8 cellular contexts compared by ENCODE assay signal in genomic region chr14:69610859-69611263, GRCh38. TPM values are rescaled to one million over a fixed set of nuclear protein-coding genes. Genes with fewer than 3 reads are reported as not detected.
DNase-seq lines count a peak whose midpoint lies in the region; FAIRE-seq and TF ChIP-seq lines count a peak whose summit lies in the region.

No MANE protein-coding gene starts in this region.

- 0 out of 2 replicates have a peak, but pooled peaks cover 2% of the 10 kb centered on the region for H3K79me2 ChIP-seq in H9 (ENCODE audit: insufficient read depth, low read length)

- H3T11ph ChIP-seq in H9 (ENCODE audit: low read length): no peak overlapping the region

- intact Hi-C loops in adrenal gland (cut with DNase I): no loop called here

- no peak for FAIRE-seq in D721Med (lab: Jason Lieb, UNC)

- peaks cover 11% of the 10 kb centered on the region for H3K23me2 ChIP-seq in H9 (ENCODE audit: insufficient read length, low read depth, low read length, poor library complexity, severe bottlenecking)

- WGBS in H9 (ENCODE audit: extremely low coverage, insufficient read length, low lambda C conversion rate): no CpG with 5 or more reads among the region's 10 CpGs
- 3 to 9% (median 9%) methylated on average over 10 of the region's 10 CpGs for whole genome bisulfite sequencing in adrenal gland, 4 donors
- WGBS in suprapubic skin: 4% methylated on average over 10 of the region's 10 CpGs

- no peaks in the 10 kb centered on the region; a peak in 1 of 7 replicates for H3K36me3 Mint-ChIP-seq in H9 (ENCODE audit: insufficient read depth in 1 of 3, low read depth in 3 of 3)

- H3K9me3 ChIP-seq in H9 (ENCODE audit: control insufficient read depth, low read depth, low read length) (no peaks in the 10 kb centered on the region), adrenal gland (replicated peaks in 1 of 3) (no peaks in the 10 kb centered on the region), suprapubic skin (no peaks in the 10 kb centered on the region)

- H4K5ac ChIP-seq in H9 (ENCODE audit: insufficient read length, low read depth, low read length): no peak overlapping the region

- no peak for TF ChIP-seq EP300 in suprapubic skin (IDR thresholded peaks at IDR 0.05)

- no peaks in the 10 kb centered on the region for H3K79me1 ChIP-seq in H9 (ENCODE audit: insufficient read depth, low read depth, low read length, poor library complexity, severe bottlenecking)

- no peak overlapping the region for H2BK5ac ChIP-seq in H9 (ENCODE audit: insufficient read length, low read length)

- no peak overlapping the region for H2BK15ac ChIP-seq in H9 (ENCODE audit: low read depth, low read length)

- no peak for TF ChIP-seq POLR2A in adrenal gland (IDR thresholded peaks at IDR 0.05)
- no peak for TF ChIP-seq POLR2A in suprapubic skin (IDR thresholded peaks at IDR 0.05)

- no peak overlapping the region for H4K8ac ChIP-seq in H9 (replicated peaks; ENCODE audit: insufficient read length, low read depth, low read length)

- TF ChIP-seq CTCF in H9 (conservative IDR thresholded peaks at IDR 0.05) (no peak), adrenal gland (IDR thresholded peaks at IDR 0.05) (no peak), suprapubic skin (IDR thresholded peaks at IDR 0.05) (no peak), D721Med (IDR thresholded peaks at IDR 0.05; ENCODE audit: insufficient read depth, missing control alignments) (no peak)

- peaks cover 12% of the 10 kb centered on the region for H3K27me3 Mint-ChIP-seq in H9 (ENCODE audit: low read depth)

- peak overlapping the region; percentile 76 to 88 for H3K4me3 Mint-ChIP-seq in H9

- no peak overlapping the region for H3K56ac ChIP-seq in H9 (ENCODE audit: insufficient read length, low read depth, low read length)

- in situ Hi-C loops in ACHN (cut with HindIII; ENCODE audit: low pct_ligation_motif_present, low pct_unique_long_range_greater_than_20kb, low sequenced_read_pairs): no loop called here

- no peak overlapping the region for H2AFZ ChIP-seq in H9 (ENCODE audit: low read length)

- no peak overlapping the region for H4K91ac ChIP-seq in H9 (ENCODE audit: insufficient read length, low read depth, low read length)

- peak overlapping the region; percentile 25 to 93 (median 87); a peak in 5 of 7 replicates for H3K27ac Mint-ChIP-seq in H9

- no peak overlapping the region for H3K4ac ChIP-seq in H9 (ENCODE audit: low read depth, low read length)

- no peak overlapping the region for H3K14ac ChIP-seq in H9 (ENCODE audit: insufficient read depth, low read length)

- peak; percentile 35 for DNase-seq in ACHN
- DNase-seq in H9: no peak
- peak in 5 of 7 donors; percentile 28 to 65 (median 56) for DNase-seq in adrenal gland
- DNase-seq in iris pigment epithelial cell (ENCODE audit: low read depth): peak; percentile 34
- DNase-seq in suprapubic skin (ENCODE audit: low spot score in 2 of 2): no peak
- DNase-seq in NCI-H2029 (lab: John Stamatoyannopoulos, UW): no peak
- DNase-seq in D721Med (ENCODE audit: insufficient read length, low spot score): no peak
- no peak for DNase-seq in SK-N-DZ (ENCODE audit: low spot score)

- H3K36me3 ChIP-seq in adrenal gland (replicated peaks in 1 of 2) (no peaks in the 10 kb centered on the region), suprapubic skin (no peaks in the 10 kb centered on the region)

- H3K27me3 ChIP-seq in H9 (ENCODE audit: insufficient read depth, low read length) (no peaks in the 10 kb centered on the region; the same call in 1 of the 2 replicates), adrenal gland (no peaks in the 10 kb centered on the region), suprapubic skin (no peaks in the 10 kb centered on the region)

- no peak overlapping the region for H2BK20ac ChIP-seq in H9 (ENCODE audit: low read depth, low read length, poor library complexity, severe bottlenecking)

- H3K18ac ChIP-seq in H9 (ENCODE audit: insufficient read length, low read depth, low read length): no peak overlapping the region

- peak overlapping the region in 3 of 4 donors; percentile 14 to 90 (median 31) for H3K4me3 ChIP-seq in adrenal gland
- peak overlapping the region; percentile 81 for H3K4me3 ChIP-seq in suprapubic skin

- no peaks in the 10 kb centered on the region for H4K20me1 ChIP-seq in H9 (ENCODE audit: control insufficient read depth, insufficient read depth, insufficient read length)

- H3K4me1 ChIP-seq in H9 (ENCODE audit: insufficient read depth, low read length): no peaks in the 10 kb centered on the region
- H3K4me1 ChIP-seq in adrenal gland (replicated peaks in 1 of 2): peaks cover 31 to 54% of the 10 kb centered on the region in 2 donors
- H3K4me1 ChIP-seq in suprapubic skin: peaks cover 49% of the 10 kb centered on the region

- no peak overlapping the region for H2AK5ac ChIP-seq in H9 (ENCODE audit: insufficient read length, low read length)

- H2BK120ac ChIP-seq in H9 (ENCODE audit: low read depth, low read length, poor library complexity, severe bottlenecking): no peak overlapping the region

- H3K9ac ChIP-seq in H9 (ENCODE audit: extremely low read depth, insufficient read length, low read length): peak overlapping the region; percentile 2

- peaks cover 32 to 43% of the 10 kb centered on the region in 2 experiments for H3K4me1 Mint-ChIP-seq in H9

- no peak overlapping the region for H3K23ac ChIP-seq in H9 (ENCODE audit: insufficient read length, low read depth, low read length)

- peak overlapping the region; percentile 53 for H3K4me2 ChIP-seq in H9 (ENCODE audit: insufficient read depth, insufficient read length, low read length)

- H3K27ac ChIP-seq in H9 (ENCODE audit: insufficient read length, low read depth, low read length) (no peak overlapping the region), adrenal gland (peak overlapping the region; percentile 65 to 100 (median 78)), suprapubic skin (peak overlapping the region; percentile 97)

- no peaks in the 10 kb centered on the region for H3K9me3 Mint-ChIP-seq in H9

- no peak overlapping the region for H2BK12ac ChIP-seq in H9 (ENCODE audit: insufficient read length, low read depth, low read length)

RNA-seq across cellular contexts. Expression of gene SUSD6, which starts 0.5 kb away (rescaled TPM):
- 3.6 and 3.7 TPM in 2 replicates for total RNA-seq in H9 (2021)
- 10 to 100 TPM; 33.3 to 75.5 (median 52.0) TPM for total RNA-seq in adrenal gland
- 10 to 100 TPM in 1 of 3 donors, 1 to 10 TPM in 2; 7.8 to 22.8 (median 9.3) TPM for polyA plus RNA-seq in adrenal gland
- total RNA-seq in suprapubic skin: 10 to 100 TPM; 45.1 to 60.4 (median 56.7) TPM
- 1.9 and 2.3 TPM in 2 replicates for polyA plus RNA-seq in SK-N-DZ (2014; cell fraction: cytosol; rRNA removed)
- 1.8 and 6.1 TPM in 2 replicates for polyA plus RNA-seq in SK-N-DZ (2014; cell fraction: nucleus; rRNA removed)

RNA-seq across cellular contexts. Expression of gene CCDC177, which starts 36.2 kb away (rescaled TPM):
- 6.1 and 6.2 TPM in 2 replicates for total RNA-seq in H9 (2021)
- total RNA-seq in adrenal gland: under 1 TPM in 6 of 8 donors, not detected in 2; 0.04 to 0.61 (median 0.34) TPM
- under 1 TPM in 2 of 3 donors, not detected in 1; 0.07 to 0.40 TPM for polyA plus RNA-seq in adrenal gland
- total RNA-seq in suprapubic skin: under 1 TPM in 2 of 4 donors, not detected in 2; 0.13 to 0.34 TPM
- polyA plus RNA-seq in SK-N-DZ (2014; cell fraction: cytosol; rRNA removed): 5.1 and 7.3 TPM in 2 replicates
- 4.1 and 4.8 TPM in 2 replicates for polyA plus RNA-seq in SK-N-DZ (2014; cell fraction: nucleus; rRNA removed)

Comparison
In these comparisons a context has a peak if more than half of its experiments do, and no peak if none do; other contexts are left out.
1. DNase-seq: peak in ACHN (single experiment), adrenal gland (5 of 7) and iris pigment epithelial cell (single experiment); none in H9 (single experiment), suprapubic skin (0 of 2), NCI-H2029 (single experiment), D721Med (single experiment) and SK-N-DZ (single experiment).